In genomic region chr17:50955160-50955559, GRCh38 we compare ENCODE assay signal across 8 cellular contexts.
A peak's percentile ranks its signal among the peaks of the same experiment; 100 is the strongest.
DNase-seq lines count a peak whose midpoint lies in the region; ATAC-seq, FAIRE-seq and TF ChIP-seq lines count a peak whose summit lies in the region.
"Had no signal": no experiment of that assay in that cellular context is flagged by ENCODE, and none has a peak within 500 bp of the region (broad histone marks: within the 10 kb centered on the region; RNA-seq: fewer than 3 reads in every experiment).

No MANE protein-coding gene starts in this region.

- no peak overlapping the region for H2BK120ac ChIP-seq in mesendoderm (ENCODE audit: low read depth, low read length)

- no peak overlapping the region for H4K5ac ChIP-seq in mesendoderm (ENCODE audit: low read length)

- no peak overlapping the region for H3K23ac ChIP-seq in mesendoderm (ENCODE audit: low read length)

- H3K36me3 ChIP-seq in astrocyte (ENCODE audit: insufficient read depth, low read length) (no peaks in the 10 kb centered on the region), mesendoderm (ENCODE audit: control insufficient read depth, insufficient read depth, low read length) (no peaks in the 10 kb centered on the region), spleen (peaks cover 0 to 20% (median 0%) of the 10 kb centered on the region in 6 donors)

- H3K9ac ChIP-seq in astrocyte (ENCODE audit: low read length) (no peak overlapping the region), mesendoderm (ENCODE audit: low read length) (no peak overlapping the region)

- no peak overlapping the region for H3K4me3 Mint-ChIP-seq in HFFc6
- no peak overlapping the region for H3K4me3 Mint-ChIP-seq in astrocyte (ENCODE audit: unreplicated experiment)
- H3K4me3 Mint-ChIP-seq: stimulated activated memory B cell treated with anti-CD40 and anti-IgM and Interleukin-4, amounts not matched to agents 10 μg/mL and 1 μg/mL and 100 μg/mL, for 72 hours had no signal

- peaks cover 60% of the 10 kb centered on the region for H3K4me1 Mint-ChIP-seq in HFFc6 (ENCODE audit: low read depth)
- peaks cover 33% of the 10 kb centered on the region for H3K4me1 Mint-ChIP-seq in astrocyte (ENCODE audit: low read depth, unreplicated experiment)

- H3K4me3 ChIP-seq in astrocyte (ENCODE audit: insufficient read depth, low read depth, low read length): no peak overlapping the region
- no peak overlapping the region for H3K4me3 ChIP-seq in mesendoderm (ENCODE audit: low read length)
- H3K4me3 ChIP-seq in spleen: no peak overlapping the region

- H3K4ac ChIP-seq in mesendoderm (ENCODE audit: low read depth, low read length): no peak overlapping the region

- H3K4me1 ChIP-seq in astrocyte (ENCODE audit: insufficient read depth, low read length) (peaks cover 30% of the 10 kb centered on the region), mesendoderm (ENCODE audit: control insufficient read depth, low read depth, low read length) (peaks cover 5% of the 10 kb centered on the region), spleen (peaks cover 20 to 60% (median 37%) of the 10 kb centered on the region in 6 donors)

- H3K36me3 Mint-ChIP-seq in HFFc6 (ENCODE audit: low read depth) (no peaks in the 10 kb centered on the region), astrocyte (ENCODE audit: low read depth, unreplicated experiment) (peaks cover 5% of the 10 kb centered on the region)
- H3K36me3 Mint-ChIP-seq: stimulated activated memory B cell treated with anti-CD40 and anti-IgM and Interleukin-4, amounts not matched to agents 10 μg/mL and 1 μg/mL and 100 μg/mL, for 72 hours had no signal

- H3K79me2 ChIP-seq in astrocyte (ENCODE audit: insufficient read depth, low read length) (no peaks in the 10 kb centered on the region), mesendoderm (ENCODE audit: control insufficient read depth, insufficient read depth, low read length) (no peaks in the 10 kb centered on the region)

- no peak for ATAC-seq in HG02798 (IDR thresholded peaks at IDR 0.05; ENCODE audit: poor library complexity, unreplicated experiment)
- ATAC-seq: stimulated activated memory B cell treated with anti-CD40 and anti-IgM and Interleukin-4, amounts not matched to agents 10 μg/mL and 1 μg/mL and 100 μg/mL, for 72 hours had no signal

- no peak overlapping the region for H4K8ac ChIP-seq in mesendoderm (ENCODE audit: low read depth, low read length)

- intact Hi-C loops in spleen (cut with DNase I; ENCODE audit: low total_unique reads): loop anchor here (5.0 kb wide), 1 partner anchor 103 kb away; no protein-coding TSS in a partner anchor

- TF ChIP-seq POLR2A in spleen (IDR thresholded peaks at IDR 0.05): no peak

- H3K27me3 ChIP-seq in astrocyte (ENCODE audit: insufficient read depth, low read length) (no peaks in the 10 kb centered on the region), mesendoderm (ENCODE audit: insufficient read depth, low read length, poor library complexity) (no peaks in the 10 kb centered on the region), spleen (replicated peaks in 1 of 7) (peaks cover 0 to 6% (median 0%) of the 10 kb centered on the region in 7 donors)

- H2BK15ac ChIP-seq in mesendoderm (replicated peaks; ENCODE audit: low read depth): no peak overlapping the region

- H2AK5ac ChIP-seq in mesendoderm (ENCODE audit: low read length): no peak overlapping the region

- no peak overlapping the region for H2BK5ac ChIP-seq in mesendoderm (ENCODE audit: low read length)

- no peak overlapping the region for H3K18ac ChIP-seq in mesendoderm (ENCODE audit: low read length)

- H4K20me1 ChIP-seq in astrocyte (ENCODE audit: insufficient read depth, low read length): no peaks in the 10 kb centered on the region

- DNase-seq in HFFc6 (no peak), astrocyte (ENCODE audit: low read depth) (no peak), mesendoderm (no peak), spleen (no peak), NK-92 (lab: John Stamatoyannopoulos, UW; ENCODE audit: unreplicated experiment) (no peak)
- DNase-seq in stimulated activated CD4-positive, alpha-beta T cell treated with anti-CD3 and anti-CD28 coated beads, Interleukin-4, amount 100 ng/mL, for 4 hours: no peak

- H3K27ac ChIP-seq in astrocyte (ENCODE audit: low read depth, low read length) (no peak overlapping the region), mesendoderm (ENCODE audit: low read depth, low read length) (no peak overlapping the region), spleen (peak overlapping the region in 7 of 8 donors; percentile 32 to 77 (median 69))

- no peak overlapping the region for H3K4me2 ChIP-seq in astrocyte (ENCODE audit: low read length)
- H3K4me2 ChIP-seq in mesendoderm (ENCODE audit: low read length): no peak overlapping the region

- FAIRE-seq in astrocyte (lab: Jason Lieb, UNC): no peak

- peak overlapping the region; percentile 98 for H3K27ac Mint-ChIP-seq in HFFc6
- H3K27ac Mint-ChIP-seq in astrocyte (ENCODE audit: unreplicated experiment): peak overlapping the region; percentile 94
- H3K27ac Mint-ChIP-seq: stimulated activated memory B cell treated with anti-CD40 and anti-IgM and Interleukin-4, amounts not matched to agents 10 μg/mL and 1 μg/mL and 100 μg/mL, for 72 hours had no signal

- H3K27me3 Mint-ChIP-seq in HFFc6 (ENCODE audit: insufficient read depth): peaks cover 3% of the 10 kb centered on the region; the same call in 1 of the 2 replicates
- no peaks in the 10 kb centered on the region for H3K27me3 Mint-ChIP-seq in astrocyte (ENCODE audit: low read depth, unreplicated experiment)

- H3K9me3 Mint-ChIP-seq in HFFc6 (no peaks in the 10 kb centered on the region), astrocyte (ENCODE audit: unreplicated experiment) (no peaks in the 10 kb centered on the region)
- H3K9me3 Mint-ChIP-seq: stimulated activated memory B cell treated with anti-CD40 and anti-IgM and Interleukin-4, amounts not matched to agents 10 μg/mL and 1 μg/mL and 100 μg/mL, for 72 hours had no signal

- H3K9me3 ChIP-seq in astrocyte (ENCODE audit: insufficient read depth, low read depth, low read length) (no peaks in the 10 kb centered on the region), spleen (no peaks in the 10 kb centered on the region)

- H3K79me1 ChIP-seq in mesendoderm (ENCODE audit: low read length): no peaks in the 10 kb centered on the region

- H3K56ac ChIP-seq in mesendoderm (ENCODE audit: low read length): peak overlapping the region; percentile 37

- no CpG with 5 or more reads among the region's 8 CpGs for WGBS in mesendoderm (ENCODE audit: extremely low coverage, insufficient coverage, low lambda C conversion rate)
- WGBS in spleen, 5 donors: 87 to 98% (median 93%) methylated on average over 6 to 8 of the region's 8 CpGs

- TF ChIP-seq CTCF in HFFc6 (IDR thresholded peaks at IDR 0.05): no peak
- TF ChIP-seq CTCF in astrocyte (IDR thresholded peaks at IDR 0.05; ENCODE audit: insufficient read depth, low read depth, low read length): no peak
- TF ChIP-seq CTCF in spleen (IDR thresholded peaks at IDR 0.05 in 8 of 11, conservative IDR thresholded peaks at IDR 0.05 in 3 of 11): no peak

- no peak overlapping the region for H2AFZ ChIP-seq in astrocyte (ENCODE audit: low read depth, low read length)

Comparison
In these comparisons a context has a peak if more than half of its experiments do, and no peak if none do; other contexts are left out.
1. H3K27ac ChIP-seq: peak in spleen (7 of 8); none in astrocyte (single experiment) and mesendoderm (single experiment).